ENCODE assay signal across 1 cellular context in the genomic region with DNA sequence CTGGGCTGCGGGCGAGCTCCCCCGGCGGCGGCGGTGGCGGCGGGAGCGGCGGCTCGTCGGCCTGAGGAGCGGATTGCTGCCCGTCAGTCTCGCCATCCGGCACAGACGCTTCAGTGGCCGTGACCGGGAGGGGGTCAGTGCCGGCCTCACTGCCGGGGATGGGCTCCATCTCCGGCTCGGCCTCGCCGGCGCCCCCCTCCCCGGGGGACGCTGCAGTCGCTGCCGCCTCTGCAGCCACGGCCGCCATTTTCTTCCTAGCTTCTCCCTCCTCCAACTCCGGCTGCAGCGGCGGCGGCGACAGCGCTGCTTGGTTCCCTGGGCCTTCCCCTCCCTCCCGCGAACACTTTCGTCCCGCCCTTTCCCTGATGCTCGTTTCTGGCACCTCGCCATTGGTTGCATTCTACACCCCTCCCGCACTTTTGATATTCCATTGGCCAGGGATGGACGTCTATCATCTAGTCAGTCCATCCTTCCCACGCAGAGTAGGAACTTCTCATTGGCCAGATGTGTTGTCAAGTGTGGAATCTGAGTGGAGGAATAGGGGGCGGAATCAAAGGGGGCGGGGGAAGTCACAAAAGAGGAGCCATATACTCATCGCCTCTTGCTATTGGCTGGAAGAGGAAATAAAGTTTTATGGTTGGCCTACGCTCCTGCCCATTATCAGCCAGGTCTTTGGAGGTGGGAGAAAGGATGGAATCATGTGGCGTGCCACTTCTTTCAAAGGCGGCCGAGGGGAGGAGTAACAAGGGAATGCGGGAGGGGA.
TF ChIP-seq lines count a peak whose summit lies in the region.

A gene with protein sequence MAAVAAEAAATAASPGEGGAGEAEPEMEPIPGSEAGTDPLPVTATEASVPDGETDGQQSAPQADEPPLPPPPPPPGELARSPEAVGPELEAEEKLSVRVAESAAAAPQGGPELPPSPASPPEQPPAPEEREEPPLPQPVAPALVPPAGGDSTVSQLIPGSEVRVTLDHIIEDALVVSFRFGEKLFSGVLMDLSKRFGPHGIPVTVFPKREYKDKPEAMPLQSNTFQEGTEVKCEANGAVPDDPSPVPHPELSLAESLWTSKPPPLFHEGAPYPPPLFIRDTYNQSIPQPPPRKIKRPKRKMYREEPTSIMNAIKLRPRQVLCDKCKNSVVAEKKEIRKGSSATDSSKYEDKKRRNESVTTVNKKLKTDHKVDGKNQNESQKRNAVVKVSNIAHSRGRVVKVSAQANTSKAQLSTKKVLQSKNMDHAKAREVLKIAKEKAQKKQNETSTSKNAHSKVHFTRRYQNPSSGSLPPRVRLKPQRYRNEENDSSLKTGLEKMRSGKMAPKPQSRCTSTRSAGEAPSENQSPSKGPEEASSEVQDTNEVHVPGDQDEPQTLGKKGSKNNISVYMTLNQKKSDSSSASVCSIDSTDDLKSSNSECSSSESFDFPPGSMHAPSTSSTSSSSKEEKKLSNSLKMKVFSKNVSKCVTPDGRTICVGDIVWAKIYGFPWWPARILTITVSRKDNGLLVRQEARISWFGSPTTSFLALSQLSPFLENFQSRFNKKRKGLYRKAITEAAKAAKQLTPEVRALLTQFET (minus strand): TSS at position 309 of the 763 bp plus-strand sequence. CDS start 62 bp downstream, at position 247.

TF ChIP-seq in K562, 482 proteins besides CTCF, POLR2A, EP300 and RAD21 (continued from another document and continues in another):
- TF ChIP-seq, protein P1, sequence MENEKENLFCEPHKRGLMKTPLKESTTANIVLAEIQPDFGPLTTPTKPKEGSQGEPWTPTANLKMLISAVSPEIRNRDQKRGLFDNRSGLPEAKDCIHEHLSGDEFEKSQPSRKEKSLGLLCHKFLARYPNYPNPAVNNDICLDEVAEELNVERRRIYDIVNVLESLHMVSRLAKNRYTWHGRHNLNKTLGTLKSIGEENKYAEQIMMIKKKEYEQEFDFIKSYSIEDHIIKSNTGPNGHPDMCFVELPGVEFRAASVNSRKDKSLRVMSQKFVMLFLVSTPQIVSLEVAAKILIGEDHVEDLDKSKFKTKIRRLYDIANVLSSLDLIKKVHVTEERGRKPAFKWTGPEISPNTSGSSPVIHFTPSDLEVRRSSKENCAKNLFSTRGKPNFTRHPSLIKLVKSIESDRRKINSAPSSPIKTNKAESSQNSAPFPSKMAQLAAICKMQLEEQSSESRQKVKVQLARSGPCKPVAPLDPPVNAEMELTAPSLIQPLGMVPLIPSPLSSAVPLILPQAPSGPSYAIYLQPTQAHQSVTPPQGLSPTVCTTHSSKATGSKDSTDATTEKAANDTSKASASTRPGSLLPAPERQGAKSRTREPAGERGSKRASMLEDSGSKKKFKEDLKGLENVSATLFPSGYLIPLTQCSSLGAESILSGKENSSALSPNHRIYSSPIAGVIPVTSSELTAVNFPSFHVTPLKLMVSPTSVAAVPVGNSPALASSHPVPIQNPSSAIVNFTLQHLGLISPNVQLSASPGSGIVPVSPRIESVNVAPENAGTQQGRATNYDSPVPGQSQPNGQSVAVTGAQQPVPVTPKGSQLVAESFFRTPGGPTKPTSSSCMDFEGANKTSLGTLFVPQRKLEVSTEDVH (IDR thresholded peaks at IDR 0.05; ENCODE audit: low read depth, partially characterized antibody) = peak; percentile 60
- TF ChIP-seq SPI1 (IDR thresholded peaks at IDR 0.05; ENCODE audit: borderline replicate concordance, low read depth, low read length) (peak; percentile 15; the same call in 1 of the 2 replicates), ZBTB9 (CRISPR knock-in tag; IDR thresholded peaks at IDR 0.05) (peak; percentile 58; the same call in 1 of the 2 replicates), CREB3L1 (IDR thresholded peaks at IDR 0.05; ENCODE audit: borderline replicate concordance, low read depth) (0 out of 2 replicates have a peak, but pooled peaks have one; percentile 16), PREB (CRISPR knock-in tag; IDR thresholded peaks at IDR 0.05) (no peak), ZNF766 (CRISPR knock-in tag; conservative IDR thresholded peaks at IDR 0.05) (no peak), FOXJ3 (CRISPR knock-in tag; IDR thresholded peaks at IDR 0.05) (no peak), CBFA2T3 (IDR thresholded peaks at IDR 0.05) (no peak), NEUROD1 (IDR thresholded peaks at IDR 0.05; ENCODE audit: borderline replicate concordance, low read depth, low read length, partially characterized antibody) (peak; percentile 97), ZNF398 (CRISPR knock-in tag; IDR thresholded peaks at IDR 0.05) (no peak), SETDB1 (IDR thresholded peaks at IDR 0.05; ENCODE audit: low read length) (no peak), ZNF197 (CRISPR knock-in tag; IDR thresholded peaks at IDR 0.05; ENCODE audit: low read depth) (no peak), RB1 (IDR thresholded peaks at IDR 0.05; ENCODE audit: low read depth) (peak; percentile 81), DPF2 (IDR thresholded peaks at IDR 0.05) (no peak), ZNF354B (CRISPR knock-in tag; IDR thresholded peaks at IDR 0.05) (no peak), NR2C2 (CRISPR knock-in tag; IDR thresholded peaks at IDR 0.05) (no peak), NR2C2 (tag; IDR thresholded peaks at IDR 0.05) (no peak), PTTG1 (tag; IDR thresholded peaks at IDR 0.05; ENCODE audit: low read depth) (no peak), SLC30A9 (CRISPR knock-in tag; IDR thresholded peaks at IDR 0.05) (no peak), HMG20B (CRISPR knock-in tag; IDR thresholded peaks at IDR 0.05) (no peak), MYNN (IDR thresholded peaks at IDR 0.05) (no peak), MYNN (CRISPR knock-in tag; IDR thresholded peaks at IDR 0.05) (no peak), ILK (tag; IDR thresholded peaks at IDR 0.05; ENCODE audit: borderline replicate concordance, low read depth) (no peak), MAFK (IDR thresholded peaks at IDR 0.05; ENCODE audit: low read length) (no peak), NRF1 (conservative IDR thresholded peaks at IDR 0.05 in 1 of 2, IDR thresholded peaks at IDR 0.05 in 1 of 2) (peak; percentile 79 to 80), ZFP30 (CRISPR knock-in tag; IDR thresholded peaks at IDR 0.05; ENCODE audit: borderline replicate concordance) (no peak), FOXP1 (CRISPR knock-in tag; IDR thresholded peaks at IDR 0.05) (peak; percentile 70; the same call in 1 of the 2 replicates), SRSF3 (IDR thresholded peaks at IDR 0.05; ENCODE audit: insufficient read depth, low read length) (no peak)
- TF ChIP-seq, protein P2, sequence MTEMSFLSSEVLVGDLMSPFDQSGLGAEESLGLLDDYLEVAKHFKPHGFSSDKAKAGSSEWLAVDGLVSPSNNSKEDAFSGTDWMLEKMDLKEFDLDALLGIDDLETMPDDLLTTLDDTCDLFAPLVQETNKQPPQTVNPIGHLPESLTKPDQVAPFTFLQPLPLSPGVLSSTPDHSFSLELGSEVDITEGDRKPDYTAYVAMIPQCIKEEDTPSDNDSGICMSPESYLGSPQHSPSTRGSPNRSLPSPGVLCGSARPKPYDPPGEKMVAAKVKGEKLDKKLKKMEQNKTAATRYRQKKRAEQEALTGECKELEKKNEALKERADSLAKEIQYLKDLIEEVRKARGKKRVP (CRISPR knock-in tag; IDR thresholded peaks at IDR 0.05) = no peak
- TF ChIP-seq, protein P3, sequence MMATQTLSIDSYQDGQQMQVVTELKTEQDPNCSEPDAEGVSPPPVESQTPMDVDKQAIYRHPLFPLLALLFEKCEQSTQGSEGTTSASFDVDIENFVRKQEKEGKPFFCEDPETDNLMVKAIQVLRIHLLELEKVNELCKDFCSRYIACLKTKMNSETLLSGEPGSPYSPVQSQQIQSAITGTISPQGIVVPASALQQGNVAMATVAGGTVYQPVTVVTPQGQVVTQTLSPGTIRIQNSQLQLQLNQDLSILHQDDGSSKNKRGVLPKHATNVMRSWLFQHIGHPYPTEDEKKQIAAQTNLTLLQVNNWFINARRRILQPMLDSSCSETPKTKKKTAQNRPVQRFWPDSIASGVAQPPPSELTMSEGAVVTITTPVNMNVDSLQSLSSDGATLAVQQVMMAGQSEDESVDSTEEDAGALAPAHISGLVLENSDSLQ (IDR thresholded peaks at IDR 0.05) = peak; percentile 100
- TF ChIP-seq, protein P4, sequence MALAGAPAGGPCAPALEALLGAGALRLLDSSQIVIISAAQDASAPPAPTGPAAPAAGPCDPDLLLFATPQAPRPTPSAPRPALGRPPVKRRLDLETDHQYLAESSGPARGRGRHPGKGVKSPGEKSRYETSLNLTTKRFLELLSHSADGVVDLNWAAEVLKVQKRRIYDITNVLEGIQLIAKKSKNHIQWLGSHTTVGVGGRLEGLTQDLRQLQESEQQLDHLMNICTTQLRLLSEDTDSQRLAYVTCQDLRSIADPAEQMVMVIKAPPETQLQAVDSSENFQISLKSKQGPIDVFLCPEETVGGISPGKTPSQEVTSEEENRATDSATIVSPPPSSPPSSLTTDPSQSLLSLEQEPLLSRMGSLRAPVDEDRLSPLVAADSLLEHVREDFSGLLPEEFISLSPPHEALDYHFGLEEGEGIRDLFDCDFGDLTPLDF (CRISPR knock-in tag; IDR thresholded peaks at IDR 0.05) = no peak
- TF ChIP-seq, protein P5, sequence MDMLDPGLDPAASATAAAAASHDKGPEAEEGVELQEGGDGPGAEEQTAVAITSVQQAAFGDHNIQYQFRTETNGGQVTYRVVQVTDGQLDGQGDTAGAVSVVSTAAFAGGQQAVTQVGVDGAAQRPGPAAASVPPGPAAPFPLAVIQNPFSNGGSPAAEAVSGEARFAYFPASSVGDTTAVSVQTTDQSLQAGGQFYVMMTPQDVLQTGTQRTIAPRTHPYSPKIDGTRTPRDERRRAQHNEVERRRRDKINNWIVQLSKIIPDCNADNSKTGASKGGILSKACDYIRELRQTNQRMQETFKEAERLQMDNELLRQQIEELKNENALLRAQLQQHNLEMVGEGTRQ (CRISPR knock-in tag; IDR thresholded peaks at IDR 0.05) = peak; percentile 51
- TF ChIP-seq, protein P6, sequence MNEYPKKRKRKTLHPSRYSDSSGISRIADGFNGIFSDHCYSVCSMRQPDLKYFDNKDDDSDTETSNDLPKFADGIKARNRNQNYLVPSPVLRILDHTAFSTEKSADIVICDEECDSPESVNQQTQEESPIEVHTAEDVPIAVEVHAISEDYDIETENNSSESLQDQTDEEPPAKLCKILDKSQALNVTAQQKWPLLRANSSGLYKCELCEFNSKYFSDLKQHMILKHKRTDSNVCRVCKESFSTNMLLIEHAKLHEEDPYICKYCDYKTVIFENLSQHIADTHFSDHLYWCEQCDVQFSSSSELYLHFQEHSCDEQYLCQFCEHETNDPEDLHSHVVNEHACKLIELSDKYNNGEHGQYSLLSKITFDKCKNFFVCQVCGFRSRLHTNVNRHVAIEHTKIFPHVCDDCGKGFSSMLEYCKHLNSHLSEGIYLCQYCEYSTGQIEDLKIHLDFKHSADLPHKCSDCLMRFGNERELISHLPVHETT (CRISPR knock-in tag; conservative IDR thresholded peaks at IDR 0.05 in 1 of 2, IDR thresholded peaks at IDR 0.05 in 1 of 2) = no peak
- TF ChIP-seq, protein P7, sequence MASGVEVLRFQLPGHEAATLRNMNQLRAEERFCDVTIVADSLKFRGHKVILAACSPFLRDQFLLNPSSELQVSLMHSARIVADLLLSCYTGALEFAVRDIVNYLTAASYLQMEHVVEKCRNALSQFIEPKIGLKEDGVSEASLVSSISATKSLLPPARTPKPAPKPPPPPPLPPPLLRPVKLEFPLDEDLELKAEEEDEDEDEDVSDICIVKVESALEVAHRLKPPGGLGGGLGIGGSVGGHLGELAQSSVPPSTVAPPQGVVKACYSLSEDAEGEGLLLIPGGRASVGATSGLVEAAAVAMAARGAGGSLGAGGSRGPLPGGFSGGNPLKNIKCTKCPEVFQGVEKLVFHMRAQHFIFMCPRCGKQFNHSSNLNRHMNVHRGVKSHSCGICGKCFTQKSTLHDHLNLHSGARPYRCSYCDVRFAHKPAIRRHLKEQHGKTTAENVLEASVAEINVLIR (CRISPR knock-in tag; IDR thresholded peaks at IDR 0.05) = peak; percentile 76
